20 cellular contexts compared by ENCODE assay signal in the genomic region with DNA sequence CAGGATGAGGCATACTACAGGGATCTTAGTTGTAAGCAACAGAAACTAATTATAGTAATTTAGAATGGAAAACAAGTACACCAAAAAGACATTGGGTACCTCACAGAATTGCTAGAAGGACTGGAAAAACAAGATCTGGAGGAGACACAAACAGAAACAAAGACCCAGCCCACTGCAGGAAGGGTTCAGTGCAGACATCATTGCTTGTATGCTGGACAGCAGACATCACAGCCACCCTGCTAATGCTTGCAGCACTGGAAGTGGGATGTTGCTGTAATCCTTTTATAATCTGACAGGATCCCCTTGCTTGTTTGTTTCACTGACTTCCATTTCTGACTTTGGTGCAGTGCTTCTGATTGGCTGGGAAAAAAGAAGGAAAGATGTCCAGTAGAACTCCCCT.
"Had no signal": no experiment of that assay in that cellular context is flagged by ENCODE, and none has a peak within 500 bp of the region (broad histone marks: within the 10 kb centered on the region; RNA-seq: fewer than 3 reads in every experiment).

No MANE protein-coding gene starts in this region.

- H3K4me1 ChIP-seq: psoas muscle, vagina had no signal

- H3K36me3 ChIP-seq: gastrocnemius medialis, ovary, vagina had no signal

- H3K4me3 ChIP-seq: gastrocnemius medialis, lung, ovary, psoas muscle, skin epidermis, vagina had no signal

- H3K27ac ChIP-seq: epithelial cell of prostate, gastrocnemius medialis, ovary, psoas muscle, skin epidermis, vagina had no signal

- ATAC-seq: esophagus mucosa; gastrocnemius medialis; left lobe of liver; natural killer cell; psoas muscle; right cardiac atrium; stimulated activated naive B cell treated with anti-CD40 and anti-IgM and Interleukin-4, amounts not matched to agents 10 μg/mL and 1 μg/mL and 100 μg/mL, for 72 hours had no signal

- H3K27me3 ChIP-seq: ovary, vagina had no signal

- FAIRE-seq: kidney had no signal

- H3K9me3 ChIP-seq: gastrocnemius medialis, ovary, psoas muscle, vagina had no signal

- DNase-seq: effector CD8-positive, alpha-beta T cell; endodermal cell; foreskin fibroblast; gastrocnemius medialis; natural killer cell; occipital lobe; ovary; posterior cingulate gyrus; psoas muscle; right cardiac atrium; stimulated activated CD4-positive, alpha-beta T cell treated with anti-CD3 and anti-CD28 coated beads, Interleukin-15, amount 100 ng/mL, for 24 hours; stimulated activated CD4-positive, alpha-beta T cell treated with anti-CD3 and anti-CD28 coated beads, Interleukin-2, amount 100 ng/mL, for 48 hours; stimulated activated naive B cell treated with anti-CD40 and anti-IgM and Interleukin-4, amounts not matched to agents 10 μg/mL and 1 μg/mL and 100 μg/mL, for 72 hours had no signal
